In genomic region chr3:42190701-42191442, GRCh38 we compare ENCODE assay signal across 8 cellular contexts.
DNase-seq lines count a peak whose midpoint lies in the region; ATAC-seq and TF ChIP-seq lines count a peak whose summit lies in the region.

No MANE protein-coding gene starts in this region.

- peaks cover 23 to 56% (median 39%) of the 10 kb centered on the region in 4 donors for H3K36me3 ChIP-seq in esophagus muscularis mucosa

- peak overlapping the region in 3 of 4 donors; percentile 10 to 36 (median 25) for H3K27ac ChIP-seq in esophagus muscularis mucosa (replicated peaks in 1 of 4)

- ATAC-seq in natural killer cell (peak; percentile 57 to 75 (median 66)), GM18870 (IDR thresholded peaks at IDR 0.05; ENCODE audit: unreplicated experiment) (no peak)
- peak; percentile 38 for ATAC-seq in stimulated activated naive CD8-positive, alpha-beta T cell treated with anti-CD3 and anti-CD28 coated beads, Interleukin-15, Interleukin-2, amounts not matched to agents 100 U/mL and 50 U/mL, for 24 hours

- no peak overlapping the region for H3K4me3 Mint-ChIP-seq in natural killer cell

- no peaks in the 10 kb centered on the region for H3K27me3 Mint-ChIP-seq in natural killer cell (ENCODE audit: low read depth in 2 of 2)

- peak; percentile 81 for TF ChIP-seq CTCF in AG09319 (IDR thresholded peaks at IDR 0.05; ENCODE audit: low read depth, low read length)
- TF ChIP-seq CTCF in esophagus muscularis mucosa (IDR thresholded peaks at IDR 0.05) = peak; percentile 69 to 87 (median 87)
- TF ChIP-seq CTCF in natural killer cell (IDR thresholded peaks at IDR 0.05) = peak; percentile 78

- no peak overlapping the region for H3K4me3 ChIP-seq in esophagus muscularis mucosa

- H3K27ac Mint-ChIP-seq in natural killer cell = no peak overlapping the region

- intact Hi-C loops in esophagus muscularis mucosa (cut with DNase I) (loop anchor here (5.0 kb wide), 2 partner anchors 69 to 294 kb away; no protein-coding TSS in a partner anchor), natural killer cell (cut with micrococcal nuclease) (loop anchor here (10.0 kb wide), 1 partner anchor 1606 kb away; no protein-coding TSS in a partner anchor)

- H3K9me3 Mint-ChIP-seq in natural killer cell = no peaks in the 10 kb centered on the region

- no peaks in the 10 kb centered on the region for H3K9me3 ChIP-seq in esophagus muscularis mucosa

- peaks cover 10 to 23% of the 10 kb centered on the region in 2 donors for H3K4me1 Mint-ChIP-seq in natural killer cell

- H3K4me1 ChIP-seq in esophagus muscularis mucosa = peaks cover 27 to 50% (median 33%) of the 10 kb centered on the region in 4 donors

- 54% methylated on average over 11 of the region's 11 CpGs for WGBS in esophagus muscularis mucosa

- H3K36me3 Mint-ChIP-seq in natural killer cell = peaks cover 18% of the 10 kb centered on the region

- DNase-seq in AG09319 (ENCODE audit: extremely low read depth, low read depth) (no peak), H4 (ENCODE audit: low spot score) (peak; percentile 32), NOMO-1 treated with dmso at 0.1 percent for 144 hours (lab: John Stamatoyannopoulos, UW; ENCODE audit: unreplicated experiment) (peak; percentile 4), activated T-cell treated with anti-CD3 and anti-CD28 coated beads for 24 hours (ENCODE audit: low read depth) (peak; percentile 52), esophagus muscularis mucosa (ENCODE audit: extremely low spot score) (no peak), natural killer cell (peak; percentile 32)
- peak; percentile 80 for DNase-seq in stimulated activated naive CD8-positive, alpha-beta T cell treated with anti-CD3 and anti-CD28 coated beads, Interleukin-15, Interleukin-2, amounts not matched to agents 100 U/mL and 50 U/mL, for 24 hours

- H3K27me3 ChIP-seq in esophagus muscularis mucosa = no peaks in the 10 kb centered on the region

- TF ChIP-seq EP300 in esophagus muscularis mucosa (IDR thresholded peaks at IDR 0.05) = no peak

- TF ChIP-seq POLR2A in esophagus muscularis mucosa (IDR thresholded peaks at IDR 0.05; ENCODE audit: low read depth) = no peak

Comparison
In these comparisons a context has a peak if more than half of its experiments do, and no peak if none do; other contexts are left out.
1. DNase-seq: peak in H4 (single experiment), NOMO-1 treated with dmso at 0.1 percent for 144 hours (single experiment), activated T-cell treated with anti-CD3 and anti-CD28 coated beads for 24 hours (single experiment), natural killer cell (single experiment) and stimulated activated naive CD8-positive, alpha-beta T cell treated with anti-CD3 and anti-CD28 coated beads, Interleukin-15, Interleukin-2, amounts not matched to agents 100 U/mL and 50 U/mL, for 24 hours (single experiment); none in AG09319 (single experiment) and esophagus muscularis mucosa (single experiment).
2. Peak in every context shown above with its lines, with median percentiles within 50 percentile points of each other: CTCF ChIP-seq.